In the genomic region with DNA sequence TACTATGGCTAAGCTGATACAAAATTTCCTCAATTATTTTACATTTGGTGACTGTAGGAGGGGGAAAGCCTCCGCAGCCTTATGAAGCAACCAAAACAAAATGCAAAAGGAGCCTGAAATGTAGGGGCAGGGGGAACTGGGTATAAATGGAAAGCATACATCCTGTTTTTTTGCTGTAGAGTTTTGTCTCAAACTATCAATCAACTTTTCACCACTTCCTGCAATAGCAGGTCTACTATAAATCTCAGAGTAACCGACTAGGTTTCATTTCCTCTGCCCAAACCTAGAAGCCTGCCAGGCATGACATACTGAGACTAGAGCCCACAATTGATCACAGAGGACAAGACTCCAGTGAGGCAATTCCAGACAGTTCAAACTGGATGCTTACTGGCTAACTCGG, we compare ENCODE assay signal across 8 cellular contexts.
A peak's percentile ranks its signal among the peaks of the same experiment; 100 is the strongest.
DNase-seq lines count a peak whose midpoint lies in the region; ATAC-seq and TF ChIP-seq lines count a peak whose summit lies in the region.

No MANE protein-coding gene starts in this region.

- no peak for TF ChIP-seq EP300 in transverse colon (IDR thresholded peaks at IDR 0.05; ENCODE audit: low read depth)

- no peak for TF ChIP-seq POLR2A in transverse colon (IDR thresholded peaks at IDR 0.05)

- WGBS in transverse colon (ENCODE audit: low coverage in 1 of 2), 2 donors: 51 to 52% methylated on average over 3 of the region's 3 CpGs

- POLR2A ChIA-PET in activated CD8-positive, alpha-beta T cell treated with anti-CD3 and anti-CD28 coated beads, Interleukin-2, amount 10 ng/mL, durations not matched to agents 7 days and 5 days (lab: Charles Lee): no interaction called here

- peak overlapping the region; percentile 54 for H3K4me3 Mint-ChIP-seq in activated CD8-positive, alpha-beta T cell treated with anti-CD3 and anti-CD28 coated beads, Interleukin-2, amount 10 ng/mL, durations not matched to agents 7 days and 5 days

- peak overlapping the region; percentile 48 for H3K9ac ChIP-seq in DND-41 (ENCODE audit: low read depth, low read length)

- H3K9me3 ChIP-seq in DND-41 (ENCODE audit: insufficient read depth, low read length, severe bottlenecking) (no peaks in the 10 kb centered on the region), transverse colon (no peaks in the 10 kb centered on the region), HAP-1 (no peaks in the 10 kb centered on the region)

- H3K36me3 ChIP-seq in DND-41 (ENCODE audit: insufficient read depth, low read length) (peaks cover 33% of the 10 kb centered on the region; the same call in 1 of the 2 replicates), transverse colon (peaks cover 0 to 5% (median 0%) of the 10 kb centered on the region in 4 donors), HAP-1 (replicated peaks) (no peaks in the 10 kb centered on the region)

- H3K27me3 ChIP-seq in DND-41 (ENCODE audit: insufficient read depth, low read length, poor library complexity) (no peaks in the 10 kb centered on the region), transverse colon (no peaks in the 10 kb centered on the region), HAP-1 (ENCODE audit: low read depth) (no peaks in the 10 kb centered on the region)

- peaks cover 30% of the 10 kb centered on the region for H3K36me3 Mint-ChIP-seq in activated CD8-positive, alpha-beta T cell treated with anti-CD3 and anti-CD28 coated beads, Interleukin-2, amount 10 ng/mL, durations not matched to agents 7 days and 5 days (ENCODE audit: low read depth)

- no peaks in the 10 kb centered on the region for H4K20me1 ChIP-seq in DND-41 (ENCODE audit: insufficient read depth, low read length)

- H3K27me3 Mint-ChIP-seq in activated CD8-positive, alpha-beta T cell treated with anti-CD3 and anti-CD28 coated beads, Interleukin-2, amount 10 ng/mL, durations not matched to agents 7 days and 5 days (ENCODE audit: low read depth): no peaks in the 10 kb centered on the region

- no peaks in the 10 kb centered on the region for H3K79me2 ChIP-seq in DND-41 (ENCODE audit: insufficient read depth, low read length)

- H2AFZ ChIP-seq in DND-41 (ENCODE audit: low read depth, low read length): peak overlapping the region; percentile 57

- H3K9me3 Mint-ChIP-seq in activated CD8-positive, alpha-beta T cell treated with anti-CD3 and anti-CD28 coated beads, Interleukin-2, amount 10 ng/mL, durations not matched to agents 7 days and 5 days (ENCODE audit: insufficient read depth): no peaks in the 10 kb centered on the region

- peak overlapping the region; percentile 54 for H3K4me2 ChIP-seq in DND-41 (ENCODE audit: insufficient read depth, low read length)

- H3K4me3 ChIP-seq in DND-41 (ENCODE audit: low read depth in 1 of 2, low read length in 2 of 2) (peak overlapping the region in 1 of 2 experiments; percentile 38; a peak in 1 of 4 replicates), transverse colon (no peak overlapping the region), HAP-1 (no peak overlapping the region)

- in situ Hi-C loops in transverse colon (cut with MboI; ENCODE audit: low pct_ligation_motif_present in 1 of 4, low pct_unique_long_range_greater_than_20kb in 1 of 4, low sequenced_read_pairs in 3 of 4): no loop called here
- in situ Hi-C loops in HAP-1 (cut with MboI; ENCODE audit: low sequenced_read_pairs): no loop called here

- intact Hi-C loops in transverse colon (cut with DNase I; ENCODE audit: low total_unique reads): no loop called here

- H3K27ac ChIP-seq in DND-41 (ENCODE audit: low read length) (peak overlapping the region; percentile 95), transverse colon (peak overlapping the region in 3 of 4 donors; percentile 11 to 55 (median 12))

- ATAC-seq in DND-41 (ENCODE audit: insufficient read depth, low read depth) (peak; percentile 99), GM21360 (IDR thresholded peaks at IDR 0.05; ENCODE audit: unreplicated experiment) (peak; percentile 100), HG03521 (IDR thresholded peaks at IDR 0.05; ENCODE audit: unreplicated experiment) (peak; percentile 99)
- ATAC-seq in activated CD8-positive, alpha-beta T cell treated with anti-CD3 and anti-CD28 coated beads, Interleukin-2, amount 10 ng/mL, durations not matched to agents 7 days and 5 days: peak; percentile 98

- TF ChIP-seq CTCF in DND-41 (IDR thresholded peaks at IDR 0.05; ENCODE audit: borderline replicate concordance, extremely low read depth, low read length, poor library complexity, severe bottlenecking): peak; percentile 7
- no peak for TF ChIP-seq CTCF in transverse colon (IDR thresholded peaks at IDR 0.05)

- CTCF ChIA-PET in activated CD8-positive, alpha-beta T cell treated with anti-CD3 and anti-CD28 coated beads, Interleukin-2, amount 10 ng/mL, durations not matched to agents 7 days and 5 days (lab: Charles Lee): no interaction called here

- DNase-seq in DND-41 (peak; percentile 72), transverse colon (no peak), HAP-1 (ENCODE audit: low spot score in 2 of 2) (no peak), NCI-H2029 (lab: John Stamatoyannopoulos, UW) (no peak), AG08396 (ENCODE audit: low spot score) (no peak)
- peak; percentile 71 for DNase-seq in activated CD8-positive, alpha-beta T cell treated with anti-CD3 and anti-CD28 coated beads, Interleukin-2, amount 10 ng/mL, durations not matched to agents 7 days and 5 days

- peak overlapping the region; percentile 92 for H3K27ac Mint-ChIP-seq in activated CD8-positive, alpha-beta T cell treated with anti-CD3 and anti-CD28 coated beads, Interleukin-2, amount 10 ng/mL, durations not matched to agents 7 days and 5 days

- H3K4me1 ChIP-seq in DND-41 (ENCODE audit: insufficient read depth, low read length) (peaks cover 23% of the 10 kb centered on the region), transverse colon (peaks cover 0 to 34% (median 12%) of the 10 kb centered on the region in 4 donors), HAP-1 (no peaks in the 10 kb centered on the region)

- peaks cover 41% of the 10 kb centered on the region for H3K4me1 Mint-ChIP-seq in activated CD8-positive, alpha-beta T cell treated with anti-CD3 and anti-CD28 coated beads, Interleukin-2, amount 10 ng/mL, durations not matched to agents 7 days and 5 days (ENCODE audit: low read depth)

Comparison
In these comparisons a context has a peak if more than half of its experiments do, and no peak if none do; other contexts are left out.
1. DNase-seq: peak in DND-41 (single experiment) and activated CD8-positive, alpha-beta T cell treated with anti-CD3 and anti-CD28 coated beads, Interleukin-2, amount 10 ng/mL, durations not matched to agents 7 days and 5 days (single experiment); none in transverse colon (single experiment), HAP-1 (0 of 2), NCI-H2029 (single experiment) and AG08396 (single experiment).
2. Peak in every context shown above with its lines, with median percentiles within 50 percentile points of each other: ATAC-seq.